Comparison of ENCODE assay signal across 1 cellular context in the genomic region with DNA sequence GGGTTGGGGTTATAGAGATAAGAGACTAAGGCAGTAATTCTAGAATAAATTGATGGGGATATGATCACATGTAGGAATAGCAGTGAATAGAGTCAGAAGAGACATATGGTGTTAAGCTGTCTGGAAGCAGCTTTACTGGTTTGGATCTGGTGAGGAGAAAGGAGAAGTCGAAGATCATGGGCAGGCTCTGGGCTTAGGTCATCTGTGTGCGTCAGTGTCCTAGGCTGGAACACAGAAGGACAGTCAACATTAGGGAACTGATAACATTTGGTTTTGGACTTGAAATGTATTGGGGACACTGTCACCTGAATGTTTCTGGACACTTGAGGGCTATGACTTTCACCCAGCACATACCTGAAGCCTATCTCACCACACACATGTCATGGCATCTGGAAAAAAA.
TF ChIP-seq lines count a peak whose summit lies in the region.

No MANE protein-coding gene starts in this region.

TF ChIP-seq in GM23338, 12 proteins besides CTCF, POLR2A, EP300 and RAD21:
- TF ChIP-seq, protein P1, sequence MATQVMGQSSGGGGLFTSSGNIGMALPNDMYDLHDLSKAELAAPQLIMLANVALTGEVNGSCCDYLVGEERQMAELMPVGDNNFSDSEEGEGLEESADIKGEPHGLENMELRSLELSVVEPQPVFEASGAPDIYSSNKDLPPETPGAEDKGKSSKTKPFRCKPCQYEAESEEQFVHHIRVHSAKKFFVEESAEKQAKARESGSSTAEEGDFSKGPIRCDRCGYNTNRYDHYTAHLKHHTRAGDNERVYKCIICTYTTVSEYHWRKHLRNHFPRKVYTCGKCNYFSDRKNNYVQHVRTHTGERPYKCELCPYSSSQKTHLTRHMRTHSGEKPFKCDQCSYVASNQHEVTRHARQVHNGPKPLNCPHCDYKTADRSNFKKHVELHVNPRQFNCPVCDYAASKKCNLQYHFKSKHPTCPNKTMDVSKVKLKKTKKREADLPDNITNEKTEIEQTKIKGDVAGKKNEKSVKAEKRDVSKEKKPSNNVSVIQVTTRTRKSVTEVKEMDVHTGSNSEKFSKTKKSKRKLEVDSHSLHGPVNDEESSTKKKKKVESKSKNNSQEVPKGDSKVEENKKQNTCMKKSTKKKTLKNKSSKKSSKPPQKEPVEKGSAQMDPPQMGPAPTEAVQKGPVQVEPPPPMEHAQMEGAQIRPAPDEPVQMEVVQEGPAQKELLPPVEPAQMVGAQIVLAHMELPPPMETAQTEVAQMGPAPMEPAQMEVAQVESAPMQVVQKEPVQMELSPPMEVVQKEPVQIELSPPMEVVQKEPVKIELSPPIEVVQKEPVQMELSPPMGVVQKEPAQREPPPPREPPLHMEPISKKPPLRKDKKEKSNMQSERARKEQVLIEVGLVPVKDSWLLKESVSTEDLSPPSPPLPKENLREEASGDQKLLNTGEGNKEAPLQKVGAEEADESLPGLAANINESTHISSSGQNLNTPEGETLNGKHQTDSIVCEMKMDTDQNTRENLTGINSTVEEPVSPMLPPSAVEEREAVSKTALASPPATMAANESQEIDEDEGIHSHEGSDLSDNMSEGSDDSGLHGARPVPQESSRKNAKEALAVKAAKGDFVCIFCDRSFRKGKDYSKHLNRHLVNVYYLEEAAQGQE (IDR thresholded peaks at IDR 0.05; ENCODE audit: unreplicated experiment) = no peak
- no peak for TF ChIP-seq EZH2 (IDR thresholded peaks at IDR 0.05; ENCODE audit: low read depth, unreplicated experiment)
- TF ChIP-seq, protein P2, sequence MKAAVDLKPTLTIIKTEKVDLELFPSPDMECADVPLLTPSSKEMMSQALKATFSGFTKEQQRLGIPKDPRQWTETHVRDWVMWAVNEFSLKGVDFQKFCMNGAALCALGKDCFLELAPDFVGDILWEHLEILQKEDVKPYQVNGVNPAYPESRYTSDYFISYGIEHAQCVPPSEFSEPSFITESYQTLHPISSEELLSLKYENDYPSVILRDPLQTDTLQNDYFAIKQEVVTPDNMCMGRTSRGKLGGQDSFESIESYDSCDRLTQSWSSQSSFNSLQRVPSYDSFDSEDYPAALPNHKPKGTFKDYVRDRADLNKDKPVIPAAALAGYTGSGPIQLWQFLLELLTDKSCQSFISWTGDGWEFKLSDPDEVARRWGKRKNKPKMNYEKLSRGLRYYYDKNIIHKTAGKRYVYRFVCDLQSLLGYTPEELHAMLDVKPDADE (IDR thresholded peaks at IDR 0.05) = no peak
- TF ChIP-seq JUNB (IDR thresholded peaks at IDR 0.05; ENCODE audit: unreplicated experiment) = no peak
- no peak for TF ChIP-seq EZH2phosphoT487 (IDR thresholded peaks at IDR 0.05; ENCODE audit: unreplicated experiment)
- TF ChIP-seq, protein P3, sequence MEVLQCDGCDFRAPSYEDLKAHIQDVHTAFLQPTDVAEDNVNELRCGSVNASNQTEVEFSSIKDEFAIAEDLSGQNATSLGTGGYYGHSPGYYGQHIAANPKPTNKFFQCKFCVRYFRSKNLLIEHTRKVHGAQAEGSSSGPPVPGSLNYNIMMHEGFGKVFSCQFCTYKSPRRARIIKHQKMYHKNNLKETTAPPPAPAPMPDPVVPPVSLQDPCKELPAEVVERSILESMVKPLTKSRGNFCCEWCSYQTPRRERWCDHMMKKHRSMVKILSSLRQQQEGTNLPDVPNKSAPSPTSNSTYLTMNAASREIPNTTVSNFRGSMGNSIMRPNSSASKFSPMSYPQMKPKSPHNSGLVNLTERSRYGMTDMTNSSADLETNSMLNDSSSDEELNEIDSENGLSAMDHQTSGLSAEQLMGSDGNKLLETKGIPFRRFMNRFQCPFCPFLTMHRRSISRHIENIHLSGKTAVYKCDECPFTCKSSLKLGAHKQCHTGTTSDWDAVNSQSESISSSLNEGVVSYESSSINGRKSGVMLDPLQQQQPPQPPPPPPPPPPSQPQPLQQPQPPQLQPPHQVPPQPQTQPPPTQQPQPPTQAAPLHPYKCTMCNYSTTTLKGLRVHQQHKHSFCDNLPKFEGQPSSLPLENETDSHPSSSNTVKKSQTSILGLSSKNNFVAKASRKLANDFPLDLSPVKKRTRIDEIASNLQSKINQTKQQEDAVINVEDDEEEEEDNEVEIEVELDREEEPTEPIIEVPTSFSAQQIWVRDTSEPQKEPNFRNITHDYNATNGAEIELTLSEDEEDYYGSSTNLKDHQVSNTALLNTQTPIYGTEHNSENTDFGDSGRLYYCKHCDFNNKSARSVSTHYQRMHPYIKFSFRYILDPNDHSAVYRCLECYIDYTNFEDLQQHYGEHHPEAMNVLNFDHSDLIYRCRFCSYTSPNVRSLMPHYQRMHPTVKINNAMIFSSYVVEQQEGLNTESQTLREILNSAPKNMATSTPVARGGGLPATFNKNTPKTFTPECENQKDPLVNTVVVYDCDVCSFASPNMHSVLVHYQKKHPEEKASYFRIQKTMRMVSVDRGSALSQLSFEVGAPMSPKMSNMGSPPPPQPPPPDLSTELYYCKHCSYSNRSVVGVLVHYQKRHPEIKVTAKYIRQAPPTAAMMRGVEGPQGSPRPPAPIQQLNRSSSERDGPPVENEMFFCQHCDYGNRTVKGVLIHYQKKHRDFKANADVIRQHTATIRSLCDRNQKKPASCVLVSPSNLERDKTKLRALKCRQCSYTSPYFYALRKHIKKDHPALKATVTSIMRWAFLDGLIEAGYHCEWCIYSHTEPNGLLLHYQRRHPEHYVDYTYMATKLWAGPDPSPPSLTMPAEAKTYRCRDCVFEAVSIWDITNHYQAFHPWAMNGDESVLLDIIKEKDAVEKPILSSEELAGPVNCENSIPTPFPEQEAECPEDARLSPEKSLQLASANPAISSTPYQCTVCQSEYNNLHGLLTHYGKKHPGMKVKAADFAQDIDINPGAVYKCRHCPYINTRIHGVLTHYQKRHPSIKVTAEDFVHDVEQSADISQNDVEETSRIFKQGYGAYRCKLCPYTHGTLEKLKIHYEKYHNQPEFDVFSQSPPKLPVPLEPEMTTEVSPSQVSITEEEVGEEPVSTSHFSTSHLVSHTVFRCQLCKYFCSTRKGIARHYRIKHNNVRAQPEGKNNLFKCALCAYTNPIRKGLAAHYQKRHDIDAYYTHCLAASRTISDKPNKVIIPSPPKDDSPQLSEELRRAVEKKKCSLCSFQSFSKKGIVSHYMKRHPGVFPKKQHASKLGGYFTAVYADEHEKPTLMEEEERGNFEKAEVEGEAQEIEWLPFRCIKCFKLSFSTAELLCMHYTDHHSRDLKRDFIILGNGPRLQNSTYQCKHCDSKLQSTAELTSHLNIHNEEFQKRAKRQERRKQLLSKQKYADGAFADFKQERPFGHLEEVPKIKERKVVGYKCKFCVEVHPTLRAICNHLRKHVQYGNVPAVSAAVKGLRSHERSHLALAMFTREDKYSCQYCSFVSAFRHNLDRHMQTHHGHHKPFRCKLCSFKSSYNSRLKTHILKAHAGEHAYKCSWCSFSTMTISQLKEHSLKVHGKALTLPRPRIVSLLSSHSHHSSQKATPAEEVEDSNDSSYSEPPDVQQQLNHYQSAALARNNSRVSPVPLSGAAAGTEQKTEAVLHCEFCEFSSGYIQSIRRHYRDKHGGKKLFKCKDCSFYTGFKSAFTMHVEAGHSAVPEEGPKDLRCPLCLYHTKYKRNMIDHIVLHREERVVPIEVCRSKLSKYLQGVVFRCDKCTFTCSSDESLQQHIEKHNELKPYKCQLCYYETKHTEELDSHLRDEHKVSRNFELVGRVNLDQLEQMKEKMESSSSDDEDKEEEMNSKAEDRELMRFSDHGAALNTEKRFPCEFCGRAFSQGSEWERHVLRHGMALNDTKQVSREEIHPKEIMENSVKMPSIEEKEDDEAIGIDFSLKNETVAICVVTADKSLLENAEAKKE (CRISPR knock-in tag; IDR thresholded peaks at IDR 0.05) = no peak
- TF ChIP-seq ZNF114 (CRISPR knock-in tag; IDR thresholded peaks at IDR 0.05) = no peak
TF ChIP-seq in GM23338: peak in this region for 0.
